1 cellular context compared by ENCODE assay signal in the genomic region with DNA sequence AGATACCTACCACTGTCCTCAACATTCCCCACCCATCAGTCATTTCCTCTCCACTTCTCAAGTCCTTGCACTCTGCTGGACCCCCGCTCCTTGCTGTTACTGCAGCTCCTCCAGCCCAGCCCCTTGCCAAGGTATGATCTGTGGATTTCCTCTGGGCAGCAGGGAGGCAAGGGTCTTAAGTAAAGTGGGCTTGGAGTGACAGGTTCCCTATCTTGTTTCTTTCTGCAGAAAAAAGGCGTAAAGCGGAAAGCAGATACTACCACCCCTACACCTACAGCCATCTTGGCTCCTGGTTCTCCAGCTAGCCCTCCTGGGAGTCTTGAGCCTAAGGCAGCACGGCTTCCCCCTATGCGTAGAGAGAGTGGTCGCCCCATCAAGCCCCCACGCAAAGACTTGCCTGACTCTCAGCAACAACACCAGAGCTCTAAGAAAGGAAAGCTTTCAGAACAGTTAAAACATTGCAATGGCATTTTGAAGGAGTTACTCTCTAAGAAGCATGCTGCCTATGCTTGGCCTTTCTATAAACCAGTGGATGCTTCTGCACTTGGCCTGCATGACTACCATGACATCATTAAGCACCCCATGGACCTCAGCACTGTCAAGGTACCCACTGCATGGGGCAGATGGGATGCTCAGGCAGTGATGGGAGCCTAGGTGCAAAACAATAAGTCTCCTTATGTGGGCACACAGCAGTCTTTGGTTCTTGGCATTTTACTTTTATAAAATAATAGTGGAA.
A peak's percentile ranks its signal among the peaks of the same experiment; 100 is the strongest.
TF ChIP-seq lines count a peak whose summit lies in the region.

No MANE protein-coding gene starts in this region.

TF ChIP-seq in HepG2, 621 proteins besides CTCF, POLR2A, EP300 and RAD21:
- no peak for TF ChIP-seq ZFP36L1 (CRISPR knock-in tag; IDR thresholded peaks at IDR 0.05)
- no peak for TF ChIP-seq FOXK1 (CRISPR knock-in tag; IDR thresholded peaks at IDR 0.05; ENCODE audit: borderline replicate concordance, low read depth)
- TF ChIP-seq ZNF772 (CRISPR knock-in tag; IDR thresholded peaks at IDR 0.05): no peak
- TF ChIP-seq, protein P1, sequence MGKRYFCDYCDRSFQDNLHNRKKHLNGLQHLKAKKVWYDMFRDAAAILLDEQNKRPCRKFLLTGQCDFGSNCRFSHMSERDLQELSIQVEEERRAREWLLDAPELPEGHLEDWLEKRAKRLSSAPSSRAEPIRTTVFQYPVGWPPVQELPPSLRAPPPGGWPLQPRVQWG (CRISPR knock-in tag; IDR thresholded peaks at IDR 0.05; ENCODE audit: borderline replicate concordance, low read depth): no peak
- no peak for TF ChIP-seq ZFAT (CRISPR knock-in tag; conservative IDR thresholded peaks at IDR 0.05)
- TF ChIP-seq NFRKB (IDR thresholded peaks at IDR 0.05): no peak
- no peak for TF ChIP-seq KLF15 (CRISPR knock-in tag; IDR thresholded peaks at IDR 0.05; ENCODE audit: borderline replicate concordance)
- TF ChIP-seq, protein P2, sequence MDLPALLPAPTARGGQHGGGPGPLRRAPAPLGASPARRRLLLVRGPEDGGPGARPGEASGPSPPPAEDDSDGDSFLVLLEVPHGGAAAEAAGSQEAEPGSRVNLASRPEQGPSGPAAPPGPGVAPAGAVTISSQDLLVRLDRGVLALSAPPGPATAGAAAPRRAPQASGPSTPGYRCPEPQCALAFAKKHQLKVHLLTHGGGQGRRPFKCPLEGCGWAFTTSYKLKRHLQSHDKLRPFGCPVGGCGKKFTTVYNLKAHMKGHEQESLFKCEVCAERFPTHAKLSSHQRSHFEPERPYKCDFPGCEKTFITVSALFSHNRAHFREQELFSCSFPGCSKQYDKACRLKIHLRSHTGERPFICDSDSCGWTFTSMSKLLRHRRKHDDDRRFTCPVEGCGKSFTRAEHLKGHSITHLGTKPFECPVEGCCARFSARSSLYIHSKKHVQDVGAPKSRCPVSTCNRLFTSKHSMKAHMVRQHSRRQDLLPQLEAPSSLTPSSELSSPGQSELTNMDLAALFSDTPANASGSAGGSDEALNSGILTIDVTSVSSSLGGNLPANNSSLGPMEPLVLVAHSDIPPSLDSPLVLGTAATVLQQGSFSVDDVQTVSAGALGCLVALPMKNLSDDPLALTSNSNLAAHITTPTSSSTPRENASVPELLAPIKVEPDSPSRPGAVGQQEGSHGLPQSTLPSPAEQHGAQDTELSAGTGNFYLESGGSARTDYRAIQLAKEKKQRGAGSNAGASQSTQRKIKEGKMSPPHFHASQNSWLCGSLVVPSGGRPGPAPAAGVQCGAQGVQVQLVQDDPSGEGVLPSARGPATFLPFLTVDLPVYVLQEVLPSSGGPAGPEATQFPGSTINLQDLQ (CRISPR knock-in tag; IDR thresholded peaks at IDR 0.05): no peak
- TF ChIP-seq IKZF1 (IDR thresholded peaks at IDR 0.05): no peak
- no peak for TF ChIP-seq SMYD3 (CRISPR knock-in tag; IDR thresholded peaks at IDR 0.05)
- TF ChIP-seq ESRRA (CRISPR knock-in tag; IDR thresholded peaks at IDR 0.05; ENCODE audit: low read depth): no peak
- peak; percentile 17; the same call in 1 of the 2 replicates for TF ChIP-seq DR1 (CRISPR knock-in tag; IDR thresholded peaks at IDR 0.05)
- no peak for TF ChIP-seq ZFP90 (CRISPR knock-in tag; IDR thresholded peaks at IDR 0.05; ENCODE audit: borderline replicate concordance)
- no peak for TF ChIP-seq PHF5A (CRISPR knock-in tag; IDR thresholded peaks at IDR 0.05; ENCODE audit: low read depth, unreplicated experiment)
- TF ChIP-seq ZNF274 (CRISPR knock-in tag; IDR thresholded peaks at IDR 0.05): 0 out of 2 replicates have a peak, but pooled peaks have one; percentile 38
- TF ChIP-seq, protein P3, sequence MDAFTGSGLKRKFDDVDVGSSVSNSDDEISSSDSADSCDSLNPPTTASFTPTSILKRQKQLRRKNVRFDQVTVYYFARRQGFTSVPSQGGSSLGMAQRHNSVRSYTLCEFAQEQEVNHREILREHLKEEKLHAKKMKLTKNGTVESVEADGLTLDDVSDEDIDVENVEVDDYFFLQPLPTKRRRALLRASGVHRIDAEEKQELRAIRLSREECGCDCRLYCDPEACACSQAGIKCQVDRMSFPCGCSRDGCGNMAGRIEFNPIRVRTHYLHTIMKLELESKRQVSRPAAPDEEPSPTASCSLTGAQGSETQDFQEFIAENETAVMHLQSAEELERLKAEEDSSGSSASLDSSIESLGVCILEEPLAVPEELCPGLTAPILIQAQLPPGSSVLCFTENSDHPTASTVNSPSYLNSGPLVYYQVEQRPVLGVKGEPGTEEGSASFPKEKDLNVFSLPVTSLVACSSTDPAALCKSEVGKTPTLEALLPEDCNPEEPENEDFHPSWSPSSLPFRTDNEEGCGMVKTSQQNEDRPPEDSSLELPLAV (CRISPR knock-in tag; conservative IDR thresholded peaks at IDR 0.05; ENCODE audit: low read depth): no peak
- no peak for TF ChIP-seq ZBTB1 (CRISPR knock-in tag; IDR thresholded peaks at IDR 0.05; ENCODE audit: borderline replicate concordance)
- TF ChIP-seq ZBTB38 (CRISPR knock-in tag; IDR thresholded peaks at IDR 0.05): 0 out of 2 replicates have a peak, but pooled peaks have one; percentile 33
- TF ChIP-seq NFKBIZ (CRISPR knock-in tag; IDR thresholded peaks at IDR 0.05): no peak
- 0 out of 2 replicates have a peak, but pooled peaks have one; percentile 2 for TF ChIP-seq SRY (CRISPR knock-in tag; IDR thresholded peaks at IDR 0.05)
- TF ChIP-seq, protein P4, sequence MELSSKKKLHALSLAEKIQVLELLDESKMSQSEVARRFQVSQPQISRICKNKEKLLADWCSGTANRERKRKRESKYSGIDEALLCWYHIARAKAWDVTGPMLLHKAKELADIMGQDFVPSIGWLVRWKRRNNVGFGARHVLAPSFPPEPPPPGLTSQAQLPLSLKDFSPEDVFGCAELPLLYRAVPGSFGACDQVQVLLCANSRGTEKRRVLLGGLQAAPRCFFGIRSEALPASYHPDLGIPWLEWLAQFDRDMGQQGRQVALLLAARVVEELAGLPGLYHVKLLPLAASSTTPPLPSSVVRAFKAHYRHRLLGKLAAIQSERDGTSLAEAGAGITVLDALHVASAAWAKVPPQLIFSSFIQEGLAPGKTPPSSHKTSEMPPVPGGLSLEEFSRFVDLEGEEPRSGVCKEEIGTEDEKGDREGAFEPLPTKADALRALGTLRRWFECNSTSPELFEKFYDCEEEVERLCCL (CRISPR knock-in tag; IDR thresholded peaks at IDR 0.05; ENCODE audit: borderline replicate concordance): no peak
- TF ChIP-seq ZNF891 (CRISPR knock-in tag; IDR thresholded peaks at IDR 0.05): 0 out of 2 replicates have a peak, but pooled peaks have one; percentile 33
- no peak for TF ChIP-seq ZNF549 (CRISPR knock-in tag; IDR thresholded peaks at IDR 0.05)
- no peak for TF ChIP-seq HOXD1 (CRISPR knock-in tag; IDR thresholded peaks at IDR 0.05)
- TF ChIP-seq, protein P5, sequence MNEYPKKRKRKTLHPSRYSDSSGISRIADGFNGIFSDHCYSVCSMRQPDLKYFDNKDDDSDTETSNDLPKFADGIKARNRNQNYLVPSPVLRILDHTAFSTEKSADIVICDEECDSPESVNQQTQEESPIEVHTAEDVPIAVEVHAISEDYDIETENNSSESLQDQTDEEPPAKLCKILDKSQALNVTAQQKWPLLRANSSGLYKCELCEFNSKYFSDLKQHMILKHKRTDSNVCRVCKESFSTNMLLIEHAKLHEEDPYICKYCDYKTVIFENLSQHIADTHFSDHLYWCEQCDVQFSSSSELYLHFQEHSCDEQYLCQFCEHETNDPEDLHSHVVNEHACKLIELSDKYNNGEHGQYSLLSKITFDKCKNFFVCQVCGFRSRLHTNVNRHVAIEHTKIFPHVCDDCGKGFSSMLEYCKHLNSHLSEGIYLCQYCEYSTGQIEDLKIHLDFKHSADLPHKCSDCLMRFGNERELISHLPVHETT (CRISPR knock-in tag; conservative IDR thresholded peaks at IDR 0.05): no peak
- TF ChIP-seq SP2 (CRISPR knock-in tag; IDR thresholded peaks at IDR 0.05): no peak
- TF ChIP-seq POLR2G (IDR thresholded peaks at IDR 0.05; ENCODE audit: low read depth, low read length): peak; percentile 28; the same call in 1 of the 2 replicates
- no peak for TF ChIP-seq TAF15 (IDR thresholded peaks at IDR 0.05; ENCODE audit: low read depth, low read length, poor library complexity, severe bottlenecking)
- TF ChIP-seq ZNF652 (CRISPR knock-in tag; IDR thresholded peaks at IDR 0.05; ENCODE audit: borderline replicate concordance, low read depth): no peak
- peak; percentile 52; the same call in 1 of the 2 replicates for TF ChIP-seq RBFOX2 (IDR thresholded peaks at IDR 0.05; ENCODE audit: low read depth, low read length)
- no peak for TF ChIP-seq ZNF672 (CRISPR knock-in tag; IDR thresholded peaks at IDR 0.05)
- TF ChIP-seq, protein P6, sequence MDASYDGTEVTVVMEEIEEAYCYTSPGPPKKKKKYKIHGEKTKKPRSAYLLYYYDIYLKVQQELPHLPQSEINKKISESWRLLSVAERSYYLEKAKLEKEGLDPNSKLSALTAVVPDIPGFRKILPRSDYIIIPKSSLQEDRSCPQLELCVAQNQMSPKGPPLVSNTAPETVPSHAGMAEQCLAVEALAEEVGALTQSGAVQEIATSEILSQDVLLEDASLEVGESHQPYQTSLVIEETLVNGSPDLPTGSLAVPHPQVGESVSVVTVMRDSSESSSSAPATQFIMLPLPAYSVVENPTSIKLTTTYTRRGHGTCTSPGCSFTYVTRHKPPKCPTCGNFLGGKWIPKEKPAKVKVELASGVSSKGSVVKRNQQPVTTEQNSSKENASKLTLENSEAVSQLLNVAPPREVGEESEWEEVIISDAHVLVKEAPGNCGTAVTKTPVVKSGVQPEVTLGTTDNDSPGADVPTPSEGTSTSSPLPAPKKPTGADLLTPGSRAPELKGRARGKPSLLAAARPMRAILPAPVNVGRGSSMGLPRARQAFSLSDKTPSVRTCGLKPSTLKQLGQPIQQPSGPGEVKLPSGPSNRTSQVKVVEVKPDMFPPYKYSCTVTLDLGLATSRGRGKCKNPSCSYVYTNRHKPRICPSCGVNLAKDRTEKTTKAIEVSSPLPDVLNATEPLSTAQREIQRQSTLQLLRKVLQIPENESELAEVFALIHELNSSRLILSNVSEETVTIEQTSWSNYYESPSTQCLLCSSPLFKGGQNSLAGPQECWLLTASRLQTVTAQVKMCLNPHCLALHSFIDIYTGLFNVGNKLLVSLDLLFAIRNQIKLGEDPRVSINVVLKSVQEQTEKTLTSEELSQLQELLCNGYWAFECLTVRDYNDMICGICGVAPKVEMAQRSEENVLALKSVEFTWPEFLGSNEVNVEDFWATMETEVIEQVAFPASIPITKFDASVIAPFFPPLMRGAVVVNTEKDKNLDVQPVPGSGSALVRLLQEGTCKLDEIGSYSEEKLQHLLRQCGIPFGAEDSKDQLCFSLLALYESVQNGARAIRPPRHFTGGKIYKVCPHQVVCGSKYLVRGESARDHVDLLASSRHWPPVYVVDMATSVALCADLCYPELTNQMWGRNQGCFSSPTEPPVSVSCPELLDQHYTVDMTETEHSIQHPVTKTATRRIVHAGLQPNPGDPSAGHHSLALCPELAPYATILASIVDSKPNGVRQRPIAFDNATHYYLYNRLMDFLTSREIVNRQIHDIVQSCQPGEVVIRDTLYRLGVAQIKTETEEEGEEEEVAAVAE (CRISPR knock-in tag; IDR thresholded peaks at IDR 0.05; ENCODE audit: borderline replicate concordance): no peak
- peak; percentile 27; the same call in 1 of the 2 replicates for TF ChIP-seq ATF7 (IDR thresholded peaks at IDR 0.05)
- TF ChIP-seq ATF7 (CRISPR knock-in tag; IDR thresholded peaks at IDR 0.05): no peak
- no peak for TF ChIP-seq ZNF567 (CRISPR knock-in tag; IDR thresholded peaks at IDR 0.05; ENCODE audit: borderline replicate concordance)
- TF ChIP-seq, protein P7, sequence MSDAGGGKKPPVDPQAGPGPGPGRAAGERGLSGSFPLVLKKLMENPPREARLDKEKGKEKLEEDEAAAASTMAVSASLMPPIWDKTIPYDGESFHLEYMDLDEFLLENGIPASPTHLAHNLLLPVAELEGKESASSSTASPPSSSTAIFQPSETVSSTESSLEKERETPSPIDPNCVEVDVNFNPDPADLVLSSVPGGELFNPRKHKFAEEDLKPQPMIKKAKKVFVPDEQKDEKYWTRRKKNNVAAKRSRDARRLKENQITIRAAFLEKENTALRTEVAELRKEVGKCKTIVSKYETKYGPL (CRISPR knock-in tag; IDR thresholded peaks at IDR 0.05): no peak
- TF ChIP-seq CHCHD3 (CRISPR knock-in tag; IDR thresholded peaks at IDR 0.05): no peak
- no peak for TF ChIP-seq GABPA (IDR thresholded peaks at IDR 0.05; ENCODE audit: low read depth, low read length)
- no peak for TF ChIP-seq GABPA (CRISPR knock-in tag; IDR thresholded peaks at IDR 0.05; ENCODE audit: low read depth)
- TF ChIP-seq, protein P8, sequence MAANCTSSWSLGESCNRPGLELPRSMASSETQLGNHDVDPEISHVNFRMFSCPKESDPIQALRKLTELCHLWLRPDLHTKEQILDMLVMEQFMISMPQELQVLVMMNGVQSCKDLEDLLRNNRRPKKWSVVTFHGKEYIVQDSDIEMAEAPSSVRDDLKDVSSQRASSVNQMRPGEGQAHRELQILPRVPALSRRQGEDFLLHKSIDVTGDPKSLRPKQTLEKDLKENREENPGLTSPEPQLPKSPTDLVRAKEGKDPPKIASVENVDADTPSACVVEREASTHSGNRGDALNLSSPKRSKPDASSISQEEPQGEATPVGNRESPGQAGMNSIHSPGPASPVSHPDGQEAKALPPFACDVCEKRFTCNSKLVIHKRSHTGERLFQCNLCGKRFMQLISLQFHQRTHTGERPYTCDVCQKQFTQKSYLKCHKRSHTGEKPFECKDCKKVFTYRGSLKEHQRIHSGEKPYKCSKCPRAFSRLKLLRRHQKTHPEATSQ (CRISPR knock-in tag; IDR thresholded peaks at IDR 0.05; ENCODE audit: borderline replicate concordance): no peak
- TF ChIP-seq ZNF530 (CRISPR knock-in tag; IDR thresholded peaks at IDR 0.05; ENCODE audit: low read depth): no peak
- peak; percentile 46 for TF ChIP-seq AGO2 (optimal IDR thresholded peaks at IDR 0.05; ENCODE audit: low read depth, low read length)
- no peak for TF ChIP-seq PCBP2 (optimal IDR thresholded peaks at IDR 0.05; ENCODE audit: low read depth, low read length, poor library complexity, severe bottlenecking)
- no peak for TF ChIP-seq ZNF260 (CRISPR knock-in tag; IDR thresholded peaks at IDR 0.05; ENCODE audit: borderline replicate concordance, low read depth)
- no peak for TF ChIP-seq ZNF552 (CRISPR knock-in tag; IDR thresholded peaks at IDR 0.05; ENCODE audit: borderline replicate concordance)
- TF ChIP-seq POLR2AphosphoS5 (IDR thresholded peaks at IDR 0.05; ENCODE audit: low read depth, low read length): peak; percentile 6; the same call in 1 of the 2 replicates
- no peak for TF ChIP-seq ZNF792 (CRISPR knock-in tag; IDR thresholded peaks at IDR 0.05)
- TF ChIP-seq DNMT1 (CRISPR knock-in tag; IDR thresholded peaks at IDR 0.05): 0 out of 2 replicates have a peak, but pooled peaks have one; percentile 63
TF ChIP-seq in HepG2: peak in this region for 11.
